Comparison of ENCODE assay signal across 19 cellular contexts in genomic region chr20:58019850-58020625, GRCh38.
DNase-seq lines count a peak whose midpoint lies in the region; ATAC-seq and TF ChIP-seq lines count a peak whose summit lies in the region.
"Had no signal": no experiment of that assay in that cellular context is flagged by ENCODE, and none has a peak within 500 bp of the region (broad histone marks: within the 10 kb centered on the region; RNA-seq: fewer than 3 reads in every experiment).

No MANE protein-coding gene starts in this region.

- no peak for TF ChIP-seq POLR2A in suprapubic skin (IDR thresholded peaks at IDR 0.05)

- ATAC-seq in Panc1 (no peak), HG03196 (IDR thresholded peaks at IDR 0.05; ENCODE audit: unreplicated experiment) (no peak)
- ATAC-seq: activated T-cell treated with anti-CD3 and anti-CD28 coated beads, Interleukin-2, amount 50 U/mL, for 4 hours; GM23338 had no signal

- H3K27ac Mint-ChIP-seq in glutamatergic neuron (ENCODE audit: unreplicated experiment) = peak overlapping the region; percentile 48
- H3K27ac Mint-ChIP-seq: activated CD4-positive, alpha-beta memory T cell treated with anti-CD3 and anti-CD28 coated beads for 36 hours; activated naive CD4-positive, alpha-beta T cell treated with anti-CD3 and anti-CD28 coated beads, Interleukin-2, amount 10 ng/mL, durations not matched to agents 7 days and 5 days; B cell; GM23338; neural progenitor cell had no signal

- no peak for TF ChIP-seq EP300 in suprapubic skin (IDR thresholded peaks at IDR 0.05)

- H3K9me3 ChIP-seq in Panc1 (ENCODE audit: control insufficient read depth, insufficient read depth, low read depth, low read length) (peaks cover 6% of the 10 kb centered on the region; the same call in 1 of the 2 replicates), suprapubic skin (no peaks in the 10 kb centered on the region)
- H3K9me3 ChIP-seq: colonic mucosa, tibial nerve had no signal

- TF ChIP-seq CTCF in Panc1 (IDR thresholded peaks at IDR 0.05) = no peak
- TF ChIP-seq CTCF in glutamatergic neuron (IDR thresholded peaks at IDR 0.05; ENCODE audit: partially characterized antibody, unreplicated experiment) = no peak
- no peak for TF ChIP-seq CTCF in suprapubic skin (IDR thresholded peaks at IDR 0.05)
- no peak for TF ChIP-seq CTCF in GM13976 (IDR thresholded peaks at IDR 0.05; ENCODE audit: borderline replicate concordance, control extremely low read depth, extremely low read depth, insufficient read depth, missing control alignments)

- H3K9me3 Mint-ChIP-seq in glutamatergic neuron (ENCODE audit: unreplicated experiment) = peaks cover 4% of the 10 kb centered on the region
- H3K9me3 Mint-ChIP-seq: activated CD4-positive, alpha-beta memory T cell treated with anti-CD3 and anti-CD28 coated beads for 36 hours; activated naive CD4-positive, alpha-beta T cell treated with anti-CD3 and anti-CD28 coated beads, Interleukin-2, amount 10 ng/mL, durations not matched to agents 7 days and 5 days; activated T-cell treated with anti-CD3 and anti-CD28 coated beads, Interleukin-2, amount 50 U/mL, for 4 hours; neural progenitor cell had no signal

- H3K27me3 ChIP-seq in Panc1 (ENCODE audit: control insufficient read depth, insufficient read depth, low read length) (no peaks in the 10 kb centered on the region), suprapubic skin (no peaks in the 10 kb centered on the region)
- H3K27me3 ChIP-seq: colonic mucosa, neural progenitor cell, tibial nerve had no signal

- POLR2A ChIA-PET in Panc1 (lab: Charles Lee) = no interaction called here

- H3K4me3 ChIP-seq in Panc1 (ENCODE audit: low read depth in 2 of 2, low read length in 2 of 2) (no peak overlapping the region), suprapubic skin (no peak overlapping the region)
- H3K4me3 ChIP-seq: colonic mucosa, GM23338, neural progenitor cell, tibial nerve had no signal

- peaks cover 15% of the 10 kb centered on the region for H3K4me1 Mint-ChIP-seq in glutamatergic neuron (ENCODE audit: low read depth, unreplicated experiment)
- H3K4me1 Mint-ChIP-seq: GM23338 had no signal

- DNase-seq in Panc1 (ENCODE audit: low read depth, low spot score) (no peak), glutamatergic neuron (no peak), midbrain (lab: John Stamatoyannopoulos, UW) (peak; percentile 35), suprapubic skin (ENCODE audit: low spot score in 2 of 2) (peak in 1 of 2 donors; percentile 73), GM13976 (ENCODE audit: low spot score) (no peak)
- DNase-seq in activated effector memory CD4-positive, alpha-beta T cell treated with Interleukin-2 at 50 U/mL for 16 hours = no peak
- DNase-seq: activated CD4-positive, alpha-beta memory T cell treated with anti-CD3 and anti-CD28 coated beads for 36 hours; activated naive CD4-positive, alpha-beta T cell treated with anti-CD3 and anti-CD28 coated beads, Interleukin-2, amount 10 ng/mL, durations not matched to agents 7 days and 5 days; activated T-cell treated with anti-CD3 and anti-CD28 coated beads, Interleukin-2, amount 50 U/mL, for 4 hours; NCI-H1092 treated with DMSO at 0.1 percent for 48 hours; NK-92 treated with Interleukin-12 subunit alpha and Interleukin-12 subunit beta, amount 100 ng/mL, for 24 hours; stimulated activated naive CD4-positive, alpha-beta T cell treated with Interleukin-2 at 50 U/mL for 16 hours had no signal

- WGBS in suprapubic skin = 70% methylated on average over 4 of the region's 8 CpGs

- in situ Hi-C loops in Panc1 (cut with HindIII; ENCODE audit: low pct_unique_long_range_greater_than_20kb, low sequenced_read_pairs) = no loop called here
- in situ Hi-C loops in GM13976 (cut with MboI; ENCODE audit: low sequenced_read_pairs, unreplicated experiment) = no loop called here

- peaks cover 4% of the 10 kb centered on the region for H3K36me3 Mint-ChIP-seq in glutamatergic neuron (ENCODE audit: unreplicated experiment)
- H3K36me3 Mint-ChIP-seq: activated CD4-positive, alpha-beta memory T cell treated with anti-CD3 and anti-CD28 coated beads for 36 hours; activated naive CD4-positive, alpha-beta T cell treated with anti-CD3 and anti-CD28 coated beads, Interleukin-2, amount 10 ng/mL, durations not matched to agents 7 days and 5 days; neural progenitor cell had no signal

- intact Hi-C loops in Panc1 (cut with micrococcal nuclease; ENCODE audit: unreplicated experiment) = no loop called here

- no peak overlapping the region for H3K4me3 Mint-ChIP-seq in glutamatergic neuron (ENCODE audit: unreplicated experiment)
- H3K4me3 Mint-ChIP-seq: activated CD4-positive, alpha-beta memory T cell treated with anti-CD3 and anti-CD28 coated beads for 36 hours; activated naive CD4-positive, alpha-beta T cell treated with anti-CD3 and anti-CD28 coated beads, Interleukin-2, amount 10 ng/mL, durations not matched to agents 7 days and 5 days; activated T-cell treated with anti-CD3 and anti-CD28 coated beads, Interleukin-2, amount 50 U/mL, for 4 hours; B cell; GM23338; neural progenitor cell had no signal

- no TSS peak for BruUV-seq in Panc1 (replicated peaks; lab: Mats Ljungman, UMichigan)

- H3K27ac ChIP-seq in Panc1 (ENCODE audit: low read length) = peak overlapping the region; percentile 44
- peak overlapping the region; percentile 80 for H3K27ac ChIP-seq in suprapubic skin
- H3K27ac ChIP-seq: colonic mucosa, neural progenitor cell, VCaP had no signal

- H3K36me3 ChIP-seq in Panc1 (ENCODE audit: control insufficient read depth, insufficient read depth, low read length) (no peaks in the 10 kb centered on the region), suprapubic skin (no peaks in the 10 kb centered on the region)
- H3K36me3 ChIP-seq: colonic mucosa, neural progenitor cell, tibial nerve had no signal

- H3K4me1 ChIP-seq in Panc1 (ENCODE audit: control insufficient read depth, insufficient read depth, low read length) = peaks cover 21% of the 10 kb centered on the region
- peaks cover 46% of the 10 kb centered on the region for H3K4me1 ChIP-seq in suprapubic skin
- H3K4me1 ChIP-seq: neural progenitor cell had no signal

- peaks cover 5% of the 10 kb centered on the region for H3K27me3 Mint-ChIP-seq in glutamatergic neuron (ENCODE audit: unreplicated experiment)

- CTCF ChIA-PET in Panc1 (lab: Charles Lee) = no interaction called here
